ENCODE assay signal across 10 cellular contexts in genomic region chr11:72720806-72721205, GRCh38. TPM values are rescaled to one million over a fixed set of nuclear protein-coding genes. Genes with fewer than 3 reads are reported as not detected.
DNase-seq lines count a peak whose midpoint lies in the region; ATAC-seq and TF ChIP-seq lines count a peak whose summit lies in the region.
"Had no signal": no experiment of that assay in that cellular context is flagged by ENCODE, and none has a peak within 500 bp of the region (broad histone marks: within the 10 kb centered on the region; RNA-seq: fewer than 3 reads in every experiment).

No MANE protein-coding gene starts in this region.

- H3K27ac ChIP-seq in right cardiac atrium (ENCODE audit: low read length) (peak overlapping the region; percentile 99), spleen (peak overlapping the region in 7 of 8 donors; percentile 85 to 97 (median 92))

- H3K9me3 ChIP-seq in right cardiac atrium (ENCODE audit: control insufficient read depth, low read length): no peaks in the 10 kb centered on the region
- no peaks in the 10 kb centered on the region for H3K9me3 ChIP-seq in spleen

- DNase-seq in HFFc6 (no peak), right cardiac atrium (peak; percentile 24 to 66 (median 58)), spleen (no peak), NCI-H510A (lab: John Stamatoyannopoulos, UW) (no peak)
- DNase-seq: glutamatergic neuron, RPMI8226 had no signal

- H3K9me3 Mint-ChIP-seq in HFFc6: no peaks in the 10 kb centered on the region
- H3K9me3 Mint-ChIP-seq in activated naive CD8-positive, alpha-beta T cell (ENCODE audit: low read depth): no peaks in the 10 kb centered on the region

- peak overlapping the region; percentile 90 for H3K4me3 Mint-ChIP-seq in HFFc6
- peak overlapping the region; percentile 99 for H3K4me3 Mint-ChIP-seq in activated naive CD8-positive, alpha-beta T cell

- peaks cover 0 to 87% (median 27%) of the 10 kb centered on the region in 6 donors for H3K36me3 ChIP-seq in spleen

- H3K36me3 Mint-ChIP-seq in HFFc6 (ENCODE audit: low read depth): no peaks in the 10 kb centered on the region
- peaks cover 3% of the 10 kb centered on the region for H3K36me3 Mint-ChIP-seq in activated naive CD8-positive, alpha-beta T cell

- H3K4me1 Mint-ChIP-seq in HFFc6 (ENCODE audit: low read depth): peaks cover 56% of the 10 kb centered on the region
- peaks cover 57% of the 10 kb centered on the region for H3K4me1 Mint-ChIP-seq in activated naive CD8-positive, alpha-beta T cell (ENCODE audit: low read depth)

- ATAC-seq in right cardiac atrium (no peak), HG03378 (IDR thresholded peaks at IDR 0.05; ENCODE audit: unreplicated experiment) (no peak), esophagus mucosa (no peak), HG03025 (IDR thresholded peaks at IDR 0.05; ENCODE audit: low FRiP score, unreplicated experiment) (no peak)

- H3K4me3 ChIP-seq in right cardiac atrium (ENCODE audit: low read length): peak overlapping the region; percentile 53
- peak overlapping the region; percentile 52 to 81 (median 60) for H3K4me3 ChIP-seq in spleen

- TF ChIP-seq CTCF in HFFc6 (IDR thresholded peaks at IDR 0.05) (no peak), spleen (IDR thresholded peaks at IDR 0.05 in 8 of 11, conservative IDR thresholded peaks at IDR 0.05 in 3 of 11) (no peak)

- H3K4me1 ChIP-seq in right cardiac atrium (ENCODE audit: control insufficient read depth, insufficient read depth, low read length): peaks cover 26% of the 10 kb centered on the region
- H3K4me1 ChIP-seq in spleen: peaks cover 55 to 100% (median 91%) of the 10 kb centered on the region in 6 donors

- intact Hi-C loops in right cardiac atrium (cut with DNase I) (loop anchor here in 2 of 4 donors (10.0 kb wide), 2 partner anchors 454 to 464 kb away; no protein-coding TSS in a partner anchor), spleen (cut with DNase I; ENCODE audit: low total_unique reads) (loop anchor here (10.0 kb wide), 1 partner anchor 454 kb away; no protein-coding TSS in a partner anchor)

- H3K27me3 Mint-ChIP-seq in HFFc6 (ENCODE audit: insufficient read depth): peaks cover 4% of the 10 kb centered on the region
- no peaks in the 10 kb centered on the region for H3K27me3 Mint-ChIP-seq in activated naive CD8-positive, alpha-beta T cell

- TF ChIP-seq POLR2A in spleen (IDR thresholded peaks at IDR 0.05): no peak

- WGBS in right cardiac atrium: 67% methylated on average over 4 of the region's 4 CpGs
- WGBS in spleen, 5 donors: 59 to 74% (median 62%) methylated on average over 4 of the region's 4 CpGs

- H3K27ac Mint-ChIP-seq in HFFc6: peak overlapping the region; percentile 88
- H3K27ac Mint-ChIP-seq in activated naive CD8-positive, alpha-beta T cell: peak overlapping the region; percentile 98

- H3K27me3 ChIP-seq in right cardiac atrium (ENCODE audit: control insufficient read depth, insufficient read depth): no peaks in the 10 kb centered on the region
- H3K27me3 ChIP-seq in spleen (replicated peaks in 1 of 7): no peaks in the 10 kb centered on the region

RNA-seq across cellular contexts. Expression of gene ARAP1, which starts 31.4 kb away (rescaled TPM):
- total RNA-seq in HFFc6 (2021; fragmentation: NEBNext Ultra II Directional; extraction: Animal tissue kit (Norgen Biotek cat#: 25700)): 10 to 100 TPM; 42.5 to 49.0 (median 46.8) TPM
- 10 to 100 TPM; 51.8 to 62.5 (median 59.5) TPM for total RNA-seq in right cardiac atrium
- 41.2 TPM for polyA plus RNA-seq in right cardiac atrium
- total RNA-seq in spleen: 100 to 1,000 TPM; 248 to 365 (median 278) TPM
- 100 to 1,000 TPM in 2 of 3 donors, 10 to 100 TPM in 1; 76.7 to 176 (median 127) TPM for polyA plus RNA-seq in spleen
- 31.0 TPM for total RNA-seq in esophagus mucosa

RNA-seq across cellular contexts. Expression of gene PDE2A, which starts 46.6 kb away (rescaled TPM):
- total RNA-seq in HFFc6 (2021; fragmentation: NEBNext Ultra II Directional; extraction: Animal tissue kit (Norgen Biotek cat#: 25700)): under 1 TPM; 0.07 to 0.57 (median 0.40) TPM
- total RNA-seq in right cardiac atrium: 10 to 100 TPM; 32.1 to 43.9 (median 37.0) TPM
- 43.1 TPM for polyA plus RNA-seq in right cardiac atrium
- 100 to 1,000 TPM; 244 to 584 (median 346) TPM for total RNA-seq in spleen
- polyA plus RNA-seq in spleen: 100 to 1,000 TPM in 1 of 3 donors, 10 to 100 TPM in 2; 58.2 to 158 (median 72.8) TPM
- 6.0 TPM for total RNA-seq in esophagus mucosa

Comparison
In these comparisons a context has a peak if more than half of its experiments do, and no peak if none do; other contexts are left out.
1. DNase-seq: peak in right cardiac atrium (3 of 3); none in HFFc6 (single experiment), spleen (single experiment) and NCI-H510A (single experiment).
2. RNA of gene PDE2A, which starts 46.6 kb away (total RNA-seq): 244 to 584 TPM in spleen; 32.1 to 43.9 TPM in right cardiac atrium, 6.0 TPM in esophagus mucosa (single experiment) and 0.07 to 0.57 TPM in HFFc6; every median in the first group is over 4 times any median in the second.